8 cellular contexts compared by ENCODE assay signal in genomic region chr6:161498359-161498758, GRCh38.
A peak's percentile ranks its signal among the peaks of the same experiment; 100 is the strongest.
DNase-seq lines count a peak whose midpoint lies in the region; ATAC-seq, FAIRE-seq and TF ChIP-seq lines count a peak whose summit lies in the region.

No MANE protein-coding gene starts in this region.

- no peak overlapping the region for H3K4me3 Mint-ChIP-seq in activated CD8-positive, alpha-beta T cell treated with anti-CD3 and anti-CD28 coated beads for 36 hours

- H3K36me3 Mint-ChIP-seq in activated CD8-positive, alpha-beta T cell treated with anti-CD3 and anti-CD28 coated beads for 36 hours (ENCODE audit: low read depth): no peaks in the 10 kb centered on the region

- DNase-seq in D341Med (ENCODE audit: low spot score) (peak; percentile 32), HuH-7 (ENCODE audit: low spot score) (peak; percentile 21), SW480 (ENCODE audit: low spot score) (peak; percentile 38), iPS-NIHi7 (ENCODE audit: extremely low spot score) (peak; percentile 80), NOMO-1 (lab: John Stamatoyannopoulos, UW; ENCODE audit: unreplicated experiment in 2 of 2) (no peak), frontal cortex (ENCODE audit: low spot score in 2 of 2) (no peak)
- no peak for DNase-seq in activated CD8-positive, alpha-beta T cell treated with anti-CD3 and anti-CD28 coated beads for 36 hours

- POLR2A ChIA-PET in activated CD8-positive, alpha-beta T cell treated with anti-CD3 and anti-CD28 coated beads for 36 hours (lab: Charles Lee): no interaction called here

- H3K27ac Mint-ChIP-seq in activated CD8-positive, alpha-beta T cell treated with anti-CD3 and anti-CD28 coated beads for 36 hours: no peak overlapping the region

- CTCF ChIA-PET in activated CD8-positive, alpha-beta T cell treated with anti-CD3 and anti-CD28 coated beads for 36 hours (lab: Charles Lee): interaction anchor here (0.7 to 1.5 kb wide), 6 partner anchors 40 to 128 kb away, joined by 3 to 5 read pairs (median 4); no protein-coding TSS in a partner anchor

- peaks cover 2% of the 10 kb centered on the region for H3K27me3 Mint-ChIP-seq in activated CD8-positive, alpha-beta T cell treated with anti-CD3 and anti-CD28 coated beads for 36 hours

- FAIRE-seq in frontal cortex (lab: Jason Lieb, UNC): no peak

- no peak for TF ChIP-seq CTCF in activated CD8-positive, alpha-beta T cell treated with anti-CD3 and anti-CD28 coated beads for 36 hours (IDR thresholded peaks at IDR 0.05)

- no peaks in the 10 kb centered on the region for H3K4me1 Mint-ChIP-seq in activated CD8-positive, alpha-beta T cell treated with anti-CD3 and anti-CD28 coated beads for 36 hours (ENCODE audit: low read depth)

- intact Hi-C loops in activated CD8-positive, alpha-beta T cell treated with anti-CD3 and anti-CD28 coated beads for 36 hours (cut with micrococcal nuclease): no loop called here

- ATAC-seq in activated CD8-positive, alpha-beta T cell treated with anti-CD3 and anti-CD28 coated beads for 36 hours: no peak
- no peak for ATAC-seq in GM19452 (IDR thresholded peaks at IDR 0.05; ENCODE audit: unreplicated experiment)

- H3K9me3 Mint-ChIP-seq in activated CD8-positive, alpha-beta T cell treated with anti-CD3 and anti-CD28 coated beads for 36 hours: no peaks in the 10 kb centered on the region

Comparison
In these comparisons a context has a peak if more than half of its experiments do, and no peak if none do; other contexts are left out.
1. DNase-seq: peak in D341Med (single experiment), HuH-7 (single experiment), SW480 (single experiment) and iPS-NIHi7 (single experiment); none in activated CD8-positive, alpha-beta T cell treated with anti-CD3 and anti-CD28 coated beads for 36 hours (single experiment), NOMO-1 (0 of 2) and frontal cortex (0 of 2).